ENCODE assay signal across 21 cellular contexts in the genomic region with DNA sequence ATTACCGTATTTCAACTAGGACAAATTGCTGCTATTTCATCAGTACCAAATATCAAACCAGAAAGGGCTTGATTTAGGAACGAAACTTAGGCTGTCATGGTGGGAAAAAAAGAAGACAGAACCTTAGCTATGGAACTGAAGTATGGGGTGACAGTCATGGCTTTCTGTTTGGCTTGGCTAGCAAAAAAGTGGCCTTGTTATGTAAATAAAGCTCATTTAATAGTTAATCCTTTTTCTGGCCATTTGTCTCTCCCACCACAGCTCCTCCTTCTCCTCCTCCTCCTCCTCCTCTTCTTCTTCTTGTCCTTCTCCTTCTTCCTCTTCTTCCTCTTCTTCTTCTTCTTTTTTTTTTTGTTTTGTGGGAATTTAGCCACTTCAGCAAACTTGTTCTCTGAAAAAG.
"Had no signal": no experiment of that assay in that cellular context is flagged by ENCODE, and none has a peak within 500 bp of the region (broad histone marks: within the 10 kb centered on the region; RNA-seq: fewer than 3 reads in every experiment).

No MANE protein-coding gene starts in this region.

- H3K4me3 ChIP-seq: cardiac muscle cell, PC-9 had no signal

- DNase-seq: activated CD4-positive, alpha-beta memory T cell treated with anti-CD3 and anti-CD28 coated beads, Interleukin-2, amount 10 ng/mL, durations not matched to agents 7 days and 5 days; activated CD4-positive, alpha-beta T cell treated with anti-CD3 and anti-CD28 coated beads for 36 hours; activated CD4-positive, alpha-beta T cell treated with anti-CD3 and anti-CD28 coated beads, Interleukin-2, amount 50 U/mL, for 1 hour; activated gamma-delta T cell treated with Interleukin-2 at 50 U/mL for 16 hours; activated naive CD4-positive, alpha-beta T cell treated with anti-CD3 and anti-CD28 coated beads, Interleukin-2, amount 10 ng/mL, durations not matched to agents 7 days and 5 days; activated naive CD8-positive, alpha-beta T cell treated with anti-CD3 and anti-CD28 coated beads for 36 hours; activated T-cell treated with anti-CD3 and anti-CD28 coated beads for 4 hours; activated T-cell treated with anti-CD3 and anti-CD28 coated beads, Interleukin-2, amount 50 U/mL, for 72 hours; brain microvascular endothelial cell; NCI-H1092; NCI-H1417; NCI-H1930; NCI-H2107; NCI-H2171 treated with DMSO at 0.1 percent for 48 hours; NCI-H226; NCI-H526; PC-9; SHP77 treated with DMSO at 0.1 percent for 48 hours; T-helper 17 cell; T1000 had no signal

- ATAC-seq: activated CD4-positive, alpha-beta T cell treated with anti-CD3 and anti-CD28 coated beads for 36 hours; activated T-cell treated with anti-CD3 and anti-CD28 coated beads, Interleukin-2, amount 50 U/mL, for 72 hours; T-helper 17 cell had no signal

- H3K36me3 ChIP-seq: brain microvascular endothelial cell, cardiac muscle cell had no signal

- H3K27me3 ChIP-seq: brain microvascular endothelial cell, cardiac muscle cell had no signal

- H2AFZ ChIP-seq: PC-9 had no signal
